Comparison of ENCODE assay signal across 21 cellular contexts in genomic region chr22:45510376-45511232, GRCh38. TPM values are rescaled to one million over a fixed set of nuclear protein-coding genes. Genes with fewer than 3 reads are reported as not detected.
DNase-seq lines count a peak whose midpoint lies in the region; ATAC-seq, FAIRE-seq and TF ChIP-seq lines count a peak whose summit lies in the region.
"Had no signal": no experiment of that assay in that cellular context is flagged by ENCODE, and none has a peak within 500 bp of the region (broad histone marks: within the 10 kb centered on the region; RNA-seq: fewer than 3 reads in every experiment).

No MANE protein-coding gene starts in this region.

- H3K27me3 Mint-ChIP-seq in mesothelial cell of epicardium (ENCODE audit: low read depth): no peaks in the 10 kb centered on the region
- peaks cover 29 to 39% of the 10 kb centered on the region in 2 donors for H3K27me3 Mint-ChIP-seq in stimulated activated naive B cell treated with anti-CD40 and anti-IgM and Interleukin-4, amounts not matched to agents 10 μg/mL and 1 μg/mL and 100 μg/mL, for 72 hours
- H3K27me3 Mint-ChIP-seq: activated CD4-positive, alpha-beta memory T cell treated with anti-CD3 and anti-CD28 coated beads for 36 hours had no signal

- H3K27me3 ChIP-seq in PC-9 (ENCODE audit: insufficient read depth, low read depth) (no peaks in the 10 kb centered on the region), H1 (replicated peaks in 1 of 4; ENCODE audit: control insufficient read depth in 3 of 4, extremely low read depth in 1 of 4, insufficient read depth in 3 of 4, low read length in 3 of 4) (no peaks in the 10 kb centered on the region), transverse colon (peaks cover 13% of the 10 kb centered on the region)

- H2BK20ac ChIP-seq in H1 (ENCODE audit: low read length): no peak overlapping the region

- H4K5ac ChIP-seq in H1 (ENCODE audit: insufficient read length, low read depth, low read length): no peak overlapping the region

- no peaks in the 10 kb centered on the region for H4K20me1 ChIP-seq in PC-9 (ENCODE audit: insufficient read depth)
- peaks cover 3 to 35% of the 10 kb centered on the region in 2 experiments for H4K20me1 ChIP-seq in H1 (replicated peaks in 1 of 2; ENCODE audit: control insufficient read depth in 1 of 2, insufficient read depth in 2 of 2, low read length in 2 of 2)

- H3K4ac ChIP-seq in H1 (replicated peaks; ENCODE audit: insufficient read length, low read depth, low read length): no peak overlapping the region

- no peak overlapping the region for H2BK120ac ChIP-seq in H1 (replicated peaks; ENCODE audit: low read depth, low read length)

- H3K4me3 Mint-ChIP-seq in mesothelial cell of epicardium: no peak overlapping the region
- no peak overlapping the region for H3K4me3 Mint-ChIP-seq in stimulated activated naive B cell treated with anti-CD40 and anti-IgM and Interleukin-4, amounts not matched to agents 10 μg/mL and 1 μg/mL and 100 μg/mL, for 72 hours
- H3K4me3 Mint-ChIP-seq: activated CD4-positive, alpha-beta memory T cell treated with anti-CD3 and anti-CD28 coated beads for 36 hours; stimulated activated memory B cell treated with anti-CD40 and anti-IgM and Interleukin-4, amounts not matched to agents 10 μg/mL and 1 μg/mL and 100 μg/mL, for 72 hours had no signal

- no peak overlapping the region for H3K4me2 ChIP-seq in PC-9
- no peak overlapping the region for H3K4me2 ChIP-seq in H1 (ENCODE audit: insufficient read depth in 1 of 2, low read depth in 2 of 2, low read length in 2 of 2)

- H3K36me3 ChIP-seq in PC-9 (ENCODE audit: low read depth) (peaks cover 15% of the 10 kb centered on the region; the same call in 1 of the 2 replicates), H1 (ENCODE audit: control insufficient read depth in 2 of 4, insufficient read depth in 4 of 4, low read length in 3 of 4) (peaks cover 0 to 5% (median 2%) of the 10 kb centered on the region in 4 experiments; a peak in 4 of 8 replicates), transverse colon (no peaks in the 10 kb centered on the region)

- no peak overlapping the region for H2AK5ac ChIP-seq in H1 (ENCODE audit: low read depth, low read length)

- DNase-seq in PC-9 (no peak), H1 (ENCODE audit: low read depth in 1 of 2, low spot score in 2 of 2) (no peak), mesothelial cell of epicardium (ENCODE audit: low spot score in 2 of 2, unreplicated experiment in 2 of 2) (no peak), transverse colon (no peak)
- DNase-seq in stimulated activated naive B cell treated with anti-CD40 and anti-IgM and Interleukin-4, amounts not matched to agents 10 μg/mL and 1 μg/mL and 100 μg/mL, for 72 hours: no peak
- DNase-seq: activated CD4-positive, alpha-beta memory T cell treated with anti-CD3 and anti-CD28 coated beads for 36 hours; amniotic stem cell; DND-41; H9; KBM-7; NCI-H1436 had no signal

- H3F3A ChIP-seq in PC-9 (ENCODE audit: insufficient read depth, low read depth): peaks cover 51% of the 10 kb centered on the region

- no TSS peak for BruUV-seq in PC-9 (replicated peaks; lab: Mats Ljungman, UMichigan)

- H2AFZ ChIP-seq in PC-9: no peak overlapping the region
- H2AFZ ChIP-seq in H1 (ENCODE audit: low read length): no peak overlapping the region

- H2BK12ac ChIP-seq in H1 (ENCODE audit: low read depth, low read length): no peak overlapping the region

- TF ChIP-seq EP300 in H1 (IDR thresholded peaks at IDR 0.05; ENCODE audit: borderline replicate concordance in 1 of 2, low read depth in 2 of 2, low read length in 2 of 2) (no peak), transverse colon (IDR thresholded peaks at IDR 0.05; ENCODE audit: low read depth) (no peak)

- intact Hi-C loops in PC-9 (cut with micrococcal nuclease; ENCODE audit: unreplicated experiment) (no loop called here), transverse colon (cut with DNase I; ENCODE audit: low total_unique reads) (no loop called here)

- no peak overlapping the region for H4K91ac ChIP-seq in H1 (replicated peaks; ENCODE audit: insufficient read length, low read length)

- 94% methylated on average over 13 of the region's 14 CpGs; no CpG with 5 or more reads in 1 of the 2 experiments for WGBS in H1 (ENCODE audit: extremely low coverage in 1 of 2, insufficient coverage in 1 of 2, insufficient read length in 1 of 2, insufficient replicate concordance in 2 of 2, low coverage in 1 of 2, low lambda C conversion rate in 2 of 2, missing lambda C conversion rate in 1 of 2), 2 experiments
- WGBS in transverse colon (ENCODE audit: low coverage in 1 of 2), 2 donors: 80 to 88% methylated on average over 4 to 14 of the region's 14 CpGs

- no peaks in the 10 kb centered on the region for H3K9me3 ChIP-seq in PC-9 (ENCODE audit: insufficient read depth, low read depth)
- no peaks in the 10 kb centered on the region for H3K9me3 ChIP-seq in H1 (ENCODE audit: insufficient read depth in 2 of 2, low read depth in 1 of 2, low read length in 1 of 2)
- no peaks in the 10 kb centered on the region for H3K9me3 ChIP-seq in transverse colon

- H3K9ac ChIP-seq in H1 (replicated peaks in 1 of 4; ENCODE audit: extremely low read depth in 1 of 4, low read depth in 3 of 4, low read length in 3 of 4): no peak overlapping the region

- ATAC-seq in stimulated activated naive B cell treated with anti-CD40 and anti-IgM and Interleukin-4, amounts not matched to agents 10 μg/mL and 1 μg/mL and 100 μg/mL, for 72 hours (replicated peaks): no peak
- ATAC-seq in GM18498 (IDR thresholded peaks at IDR 0.05; ENCODE audit: unreplicated experiment) (no peak), HG02852 (IDR thresholded peaks at IDR 0.05; ENCODE audit: unreplicated experiment) (no peak), GM18870 (IDR thresholded peaks at IDR 0.05; ENCODE audit: unreplicated experiment) (no peak)
- ATAC-seq: SK-N-SH treated with all-trans-retinoic acid at 6 μM for 48 hours; stimulated activated memory B cell treated with anti-CD40 and anti-IgM and Interleukin-4, amounts not matched to agents 10 μg/mL and 1 μg/mL and 100 μg/mL, for 72 hours had no signal

- no peaks in the 10 kb centered on the region; the same call in 1 of the 2 replicates for H3K23me2 ChIP-seq in H1 (ENCODE audit: low read depth, low read length)

- H3K4me1 ChIP-seq in PC-9 (replicated peaks; ENCODE audit: insufficient read depth) (peaks cover 33% of the 10 kb centered on the region), H1 (replicated peaks in 1 of 4; ENCODE audit: control insufficient read depth in 3 of 4, insufficient read depth in 4 of 4, low read length in 3 of 4) (peaks cover 4 to 29% (median 10%) of the 10 kb centered on the region in 4 experiments), transverse colon (peaks cover 0 to 20% (median 0%) of the 10 kb centered on the region in 4 donors)

- CTCF ChIA-PET in PC-9 (lab: Charles Lee): interaction anchor here (0.7 kb wide), 1 partner anchor 352 kb away, joined by 3 read pairs; no protein-coding TSS in a partner anchor
- CTCF ChIA-PET in H1 (lab: Charles Lee; ENCODE audit: partially characterized antibody): interaction anchor here (0.6 to 0.9 kb wide), 4 partner anchors 11 to 682 kb away, joined by 3 to 4 read pairs (median 3); no protein-coding TSS in a partner anchor

- in situ Hi-C loops in transverse colon (cut with MboI; ENCODE audit: low pct_ligation_motif_present in 1 of 4, low pct_unique_long_range_greater_than_20kb in 1 of 4, low sequenced_read_pairs in 3 of 4): no loop called here

- H3K9me3 Mint-ChIP-seq in mesothelial cell of epicardium: no peaks in the 10 kb centered on the region
- no peaks in the 10 kb centered on the region for H3K9me3 Mint-ChIP-seq in stimulated activated naive B cell treated with anti-CD40 and anti-IgM and Interleukin-4, amounts not matched to agents 10 μg/mL and 1 μg/mL and 100 μg/mL, for 72 hours
- H3K9me3 Mint-ChIP-seq: activated CD4-positive, alpha-beta memory T cell treated with anti-CD3 and anti-CD28 coated beads for 36 hours; H9; stimulated activated memory B cell treated with anti-CD40 and anti-IgM and Interleukin-4, amounts not matched to agents 10 μg/mL and 1 μg/mL and 100 μg/mL, for 72 hours had no signal

- POLR2A ChIA-PET in PC-9 (lab: Charles Lee; ENCODE audit: unreplicated experiment): no interaction called here
- POLR2A ChIA-PET in H1 (lab: Charles Lee; ENCODE audit: partially characterized antibody): interaction anchor here (0.6 to 2.2 kb wide), 2 partner anchors 9 to 527 kb away, joined by 3 to 4 read pairs; no protein-coding TSS in a partner anchor

- H3K23ac ChIP-seq in H1 (ENCODE audit: insufficient read length): no peak overlapping the region

- H3K36me3 Mint-ChIP-seq in mesothelial cell of epicardium: no peaks in the 10 kb centered on the region
- H3K36me3 Mint-ChIP-seq in stimulated activated naive B cell treated with anti-CD40 and anti-IgM and Interleukin-4, amounts not matched to agents 10 μg/mL and 1 μg/mL and 100 μg/mL, for 72 hours: no peaks in the 10 kb centered on the region
- H3K36me3 Mint-ChIP-seq: activated CD4-positive, alpha-beta memory T cell treated with anti-CD3 and anti-CD28 coated beads for 36 hours; stimulated activated memory B cell treated with anti-CD40 and anti-IgM and Interleukin-4, amounts not matched to agents 10 μg/mL and 1 μg/mL and 100 μg/mL, for 72 hours had no signal

- H4K8ac ChIP-seq in H1 (ENCODE audit: extremely low read depth, insufficient read depth, low read length): no peak overlapping the region

- peaks cover 69% of the 10 kb centered on the region for H3K4me1 Mint-ChIP-seq in mesothelial cell of epicardium
- no peaks in the 10 kb centered on the region for H3K4me1 Mint-ChIP-seq in stimulated activated naive B cell treated with anti-CD40 and anti-IgM and Interleukin-4, amounts not matched to agents 10 μg/mL and 1 μg/mL and 100 μg/mL, for 72 hours
- H3K4me1 Mint-ChIP-seq: stimulated activated memory B cell treated with anti-CD40 and anti-IgM and Interleukin-4, amounts not matched to agents 10 μg/mL and 1 μg/mL and 100 μg/mL, for 72 hours had no signal

- H3K4me3 ChIP-seq in PC-9 (no peak overlapping the region), H1 (ENCODE audit: extremely low read depth in 1 of 4, insufficient read depth in 2 of 4, low read depth in 3 of 4, low read length in 4 of 4) (no peak overlapping the region), transverse colon (no peak overlapping the region)
- H3K4me3 ChIP-seq: coronary artery, lung, skin epidermis had no signal

- FAIRE-seq in H1 (lab: Jason Lieb, UNC): no peak
- FAIRE-seq: TTC549 had no signal

- H2BK5ac ChIP-seq in H1 (ENCODE audit: low read depth, low read length): peak overlapping the region; percentile 44; the same call in 1 of the 2 replicates

- H3K27ac Mint-ChIP-seq in mesothelial cell of epicardium: peak overlapping the region; percentile 77
- no peak overlapping the region for H3K27ac Mint-ChIP-seq in stimulated activated naive B cell treated with anti-CD40 and anti-IgM and Interleukin-4, amounts not matched to agents 10 μg/mL and 1 μg/mL and 100 μg/mL, for 72 hours
- H3K27ac Mint-ChIP-seq: activated CD4-positive, alpha-beta memory T cell treated with anti-CD3 and anti-CD28 coated beads for 36 hours; stimulated activated memory B cell treated with anti-CD40 and anti-IgM and Interleukin-4, amounts not matched to agents 10 μg/mL and 1 μg/mL and 100 μg/mL, for 72 hours had no signal

- H3K9me2 ChIP-seq in PC-9 (ENCODE audit: insufficient read depth): no peaks in the 10 kb centered on the region

- H2BK15ac ChIP-seq in H1 (ENCODE audit: low read length): no peak overlapping the region

- H3K79me1 ChIP-seq in H1 (ENCODE audit: low read depth, low read length): peaks cover 40% of the 10 kb centered on the region

- H3K27ac ChIP-seq in PC-9: peak overlapping the region; percentile 12; the same call in 1 of the 2 replicates
- no peak overlapping the region for H3K27ac ChIP-seq in H1 (ENCODE audit: low read depth, low read length)
- peak overlapping the region; percentile 66 to 73 (median 68) for H3K27ac ChIP-seq in transverse colon
- H3K27ac ChIP-seq: C4-2B had no signal

- H3K14ac ChIP-seq in H1 (ENCODE audit: insufficient read length): no peak overlapping the region

- H3K79me2 ChIP-seq in PC-9 (ENCODE audit: low read depth) (peaks cover 100% of the 10 kb centered on the region), H1 (ENCODE audit: control insufficient read depth in 1 of 2, insufficient read depth in 2 of 2, low read length in 2 of 2) (peaks cover 15 to 90% of the 10 kb centered on the region in 2 experiments)

- TF ChIP-seq CTCF in PC-9 (conservative IDR thresholded peaks at IDR 0.05): no peak
- no peak for TF ChIP-seq CTCF in H1 (IDR thresholded peaks at IDR 0.05; ENCODE audit: control extremely low read depth in 1 of 3, insufficient read depth in 1 of 3, low read depth in 1 of 3, low read length in 3 of 3)
- TF ChIP-seq CTCF in mesothelial cell of epicardium (IDR thresholded peaks at IDR 0.05; ENCODE audit: unreplicated experiment): no peak
- no peak for TF ChIP-seq CTCF in transverse colon (IDR thresholded peaks at IDR 0.05)

- no peak for TF ChIP-seq POLR2A in H1 (IDR thresholded peaks at IDR 0.05; ENCODE audit: control extremely low read depth in 1 of 2, low read depth in 2 of 2, low read length in 2 of 2)
- TF ChIP-seq POLR2A in transverse colon (IDR thresholded peaks at IDR 0.05): no peak

- no peak overlapping the region for H3K56ac ChIP-seq in H1 (replicated peaks; ENCODE audit: insufficient read length, low read depth, low read length)

- no peak overlapping the region for H3K18ac ChIP-seq in H1 (ENCODE audit: extremely low read depth, low read length)

- no peak for TF ChIP-seq RAD21 in H1 (IDR thresholded peaks at IDR 0.05 in 1 of 2, conservative IDR thresholded peaks at IDR 0.05 in 1 of 2; ENCODE audit: low read depth in 2 of 2, low read length in 2 of 2)

RNA-seq across cellular contexts. Expression of gene FBLN1, which starts 7.9 kb away (rescaled TPM):
- total RNA-seq in PC-9 (2021) (158 and 167 TPM in 2 replicates), mesothelial cell of epicardium (283 to 297 TPM (median 296 TPM) in 3 replicates), transverse colon (10 to 100 TPM; 48.6 to 92.1 (median 68.9) TPM)
- 168 and 184 TPM in 2 replicates for total RNA-seq in H1 (2021; fragmentation: NEBNext Ultra II Directional; extraction: Animal tissue kit (Norgen Biotek cat#: 25700))
- 159 and 233 TPM in 2 replicates for polyA plus RNA-seq in H1 (2011; rRNA removed)
- polyA plus RNA-seq in H1 (2011; cell fraction: cytosol; rRNA removed): 123 TPM
- 198 TPM for polyA plus RNA-seq in H1 (2011; cell fraction: nucleus; rRNA removed)
- polyA plus RNA-seq in H1 (2012, experiment 1 of 2): 88.4 to 175 TPM (median 162 TPM) in 4 replicates
- polyA plus RNA-seq in H1 (2012, experiment 2 of 2): 163 TPM
- 274 TPM for polyA plus RNA-seq in H1 (2013, experiment 1 of 2)
- polyA plus RNA-seq in H1 (2013, experiment 2 of 2): 273 TPM
- 96.7 and 97.8 TPM in 2 replicates for polyA minus RNA-seq in H1 (2011; rRNA and poly(A)+ RNA removed)
- polyA minus RNA-seq in H1 (2011; cell fraction: cytosol; rRNA and poly(A)+ RNA removed): 152 TPM
- polyA minus RNA-seq in H1 (2011; cell fraction: nucleus; rRNA and poly(A)+ RNA removed): 80.3 TPM
- total RNA-seq: activated CD4-positive, alpha-beta memory T cell treated with anti-CD3 and anti-CD28 coated beads for 36 hours had no signal
